Comparison of ENCODE assay signal across 21 cellular contexts in genomic region chr11:3669128-3669527, GRCh38. TPM values are rescaled to one million over a fixed set of nuclear protein-coding genes. Genes with fewer than 3 reads are reported as not detected.
"Had no signal": no experiment of that assay in that cellular context is flagged by ENCODE, and none has a peak within 500 bp of the region (broad histone marks: within the 10 kb centered on the region; RNA-seq: fewer than 3 reads in every experiment).

No MANE protein-coding gene starts in this region.

- H3K9me3 ChIP-seq: body of pancreas, left lung, SK-N-SH, spleen, tibial nerve, uterus had no signal

- H3K36me3 ChIP-seq: uterus had no signal

- H3K4me1 ChIP-seq: body of pancreas, left lung, parathyroid adenoma, spleen, uterus had no signal

- H3K27me3 Mint-ChIP-seq: activated naive CD8-positive, alpha-beta T cell treated with anti-CD3 and anti-CD28 coated beads, Interleukin-2, amount 10 ng/mL, durations not matched to agents 7 days and 5 days had no signal

- H3K9me3 Mint-ChIP-seq: activated naive CD8-positive, alpha-beta T cell treated with anti-CD3 and anti-CD28 coated beads, Interleukin-2, amount 10 ng/mL, durations not matched to agents 7 days and 5 days; activated T-helper 1 cell treated with anti-CD3 and anti-CD28 coated beads, Interleukin-12 subunit alpha, Interleukin-12 subunit beta, Interleukin-2, Interleukin-4 antibody, amounts not matched to agents 30 ng/mL and 10 ng/mL and 1 ng/mL, durations not matched to agents 14 hours and 24 hours and 36 hours; T-helper 2 cell treated with Interferon-gamma antibody and Interleukin-4, amounts not matched to agents 5 μg/mL and 100 μg/mL, for 36 hours had no signal

- H3K27ac Mint-ChIP-seq: activated naive CD8-positive, alpha-beta T cell treated with anti-CD3 and anti-CD28 coated beads, Interleukin-2, amount 10 ng/mL, durations not matched to agents 7 days and 5 days; activated T-helper 1 cell treated with anti-CD3 and anti-CD28 coated beads, Interleukin-12 subunit alpha, Interleukin-12 subunit beta, Interleukin-2, Interleukin-4 antibody, amounts not matched to agents 30 ng/mL and 10 ng/mL and 1 ng/mL, durations not matched to agents 14 hours and 24 hours and 36 hours; T-helper 2 cell treated with Interferon-gamma antibody and Interleukin-4, amounts not matched to agents 5 μg/mL and 100 μg/mL, for 36 hours had no signal

- DNase-seq: activated CD4-positive, alpha-beta T cell treated with anti-CD3 and anti-CD28 coated beads, Interleukin-2, amount 50 U/mL, for 4 hours; activated naive CD8-positive, alpha-beta T cell treated with anti-CD3 and anti-CD28 coated beads, Interleukin-2, amount 10 ng/mL, durations not matched to agents 7 days and 5 days; activated T-cell treated with anti-CD3 and anti-CD28 coated beads for 4 hours; amygdala; body of pancreas; erythroblast; foreskin melanocyte; head of caudate nucleus; left lung; SK-N-SH; spleen; stimulated activated CD4-positive, alpha-beta T cell treated with anti-CD3 and anti-CD28 coated beads, Interleukin-4, amount 100 ng/mL, for 4 hours; stimulated activated naive CD4-positive, alpha-beta T cell; substantia nigra; uterus had no signal

- H3K4me3 ChIP-seq: body of pancreas, coronary artery, left lung, spleen, tibial nerve, uterus had no signal

- H3K4me3 Mint-ChIP-seq: activated naive CD8-positive, alpha-beta T cell treated with anti-CD3 and anti-CD28 coated beads, Interleukin-2, amount 10 ng/mL, durations not matched to agents 7 days and 5 days; activated T-helper 1 cell treated with anti-CD3 and anti-CD28 coated beads, Interleukin-12 subunit alpha, Interleukin-12 subunit beta, Interleukin-2, Interleukin-4 antibody, amounts not matched to agents 30 ng/mL and 10 ng/mL and 1 ng/mL, durations not matched to agents 14 hours and 24 hours and 36 hours; T-helper 2 cell treated with Interferon-gamma antibody and Interleukin-4, amounts not matched to agents 5 μg/mL and 100 μg/mL, for 36 hours had no signal

- H3K27me3 ChIP-seq: body of pancreas, left lung, spleen, tibial nerve, uterus had no signal

- H3K4me1 Mint-ChIP-seq: activated naive CD8-positive, alpha-beta T cell treated with anti-CD3 and anti-CD28 coated beads, Interleukin-2, amount 10 ng/mL, durations not matched to agents 7 days and 5 days had no signal

- H3K27ac ChIP-seq: body of pancreas, coronary artery, left lung, parathyroid adenoma, spleen, tibial nerve, uterus had no signal

- ATAC-seq: body of pancreas, left lung had no signal

RNA-seq across cellular contexts. Expression of gene ART1, which starts 24.2 kb away (rescaled TPM):
- total RNA-seq: activated naive CD8-positive, alpha-beta T cell treated with anti-CD3 and anti-CD28 coated beads, Interleukin-2, amount 10 ng/mL, durations not matched to agents 7 days and 5 days; activated T-helper 1 cell treated with anti-CD3 and anti-CD28 coated beads, Interleukin-12 subunit alpha, Interleukin-12 subunit beta, Interleukin-2, Interleukin-4 antibody, amounts not matched to agents 30 ng/mL and 10 ng/mL and 1 ng/mL, durations not matched to agents 14 hours and 24 hours and 36 hours; body of pancreas; kidney epithelial cell; spleen; uterus had no signal
- polyA plus RNA-seq: SK-N-SH, spleen had no signal

RNA-seq across cellular contexts. Expression of gene ART5, which starts 27.3 kb away (rescaled TPM):
- total RNA-seq: activated naive CD8-positive, alpha-beta T cell treated with anti-CD3 and anti-CD28 coated beads, Interleukin-2, amount 10 ng/mL, durations not matched to agents 7 days and 5 days; activated T-helper 1 cell treated with anti-CD3 and anti-CD28 coated beads, Interleukin-12 subunit alpha, Interleukin-12 subunit beta, Interleukin-2, Interleukin-4 antibody, amounts not matched to agents 30 ng/mL and 10 ng/mL and 1 ng/mL, durations not matched to agents 14 hours and 24 hours and 36 hours; body of pancreas; spleen; tibial nerve had no signal
- polyA plus RNA-seq: spleen had no signal
